25 cellular contexts compared by ENCODE assay signal in genomic region chr6:24464253-24465038, GRCh38. TPM values are rescaled to one million over a fixed set of nuclear protein-coding genes. Genes with fewer than 3 reads are reported as not detected.
"Had no signal": no experiment of that assay in that cellular context is flagged by ENCODE, and none has a peak within 500 bp of the region (broad histone marks: within the 10 kb centered on the region; RNA-seq: fewer than 3 reads in every experiment).

No MANE protein-coding gene starts in this region.

- FAIRE-seq: HTR-8/SVneo had no signal

- H3K4me1 ChIP-seq: Peyer's patch, SJCRH30 had no signal

- H3K27me3 ChIP-seq: MG63, Peyer's patch, SJCRH30 had no signal

- H3K4me3 ChIP-seq: MG63, PC-9, Peyer's patch, SJCRH30 had no signal

- H3K4me2 ChIP-seq: PC-9 had no signal

- ATAC-seq: Right ventricle myocardium inferior, SK-N-SH treated with all-trans-retinoic acid at 6 μM for 48 hours had no signal

- H2AFZ ChIP-seq: PC-9 had no signal

- DNase-seq: KBM-7, MG63, NCI-H1092, NCI-H1105 treated with DMSO at 0.1 percent for 48 hours, NCI-H1436, NCI-H187, NCI-H2029, NCI-H2081 treated with DMSO at 0.1 percent for 48 hours, NCI-H2171, NCI-H226, NCI-H446, NCI-H510A, NCI-H524 treated with DMSO at 0.1 percent for 48 hours, NCI-H69, NCI-H774, PC-9, Peyer's patch, SHP77 treated with DMSO at 0.1 percent for 48 hours, SJCRH30 had no signal

- H3K27ac ChIP-seq: HL-60, PC-9, Peyer's patch, SJCRH30 had no signal

- H3K36me3 ChIP-seq: MG63, Peyer's patch, SJCRH30 had no signal

- H3K9me3 ChIP-seq: MG63, Peyer's patch, SJCRH30 had no signal

RNA-seq across cellular contexts. Expression of gene GPLD1, which starts 24.9 kb away (rescaled TPM):
- total RNA-seq: LHCN-M2, RPMI7951 had no signal
